Comparison of ENCODE assay signal across 1 cellular context in the genomic region with DNA sequence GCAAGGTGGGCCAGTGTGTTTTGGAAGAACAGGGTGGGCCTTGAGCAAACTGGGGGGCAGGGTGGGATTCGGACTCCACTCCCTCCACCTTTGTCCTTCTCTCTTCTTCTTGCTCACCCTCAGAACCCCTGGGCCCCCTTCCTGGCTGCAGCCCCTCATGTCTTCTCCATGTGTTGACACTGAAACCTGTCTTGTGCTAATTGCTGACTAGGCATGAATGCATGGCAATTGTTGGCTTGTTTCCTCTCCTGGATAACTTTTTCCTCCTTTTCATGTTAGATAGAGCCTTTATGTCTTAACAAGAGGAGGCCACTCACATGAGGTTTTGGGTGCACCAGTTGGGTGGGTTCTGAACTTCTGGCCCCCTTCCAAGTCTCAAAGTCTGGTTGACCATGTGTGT.
TF ChIP-seq lines count a peak whose summit lies in the region.

No MANE protein-coding gene starts in this region.

TF ChIP-seq in IMR-90, 13 proteins besides CTCF, POLR2A, EP300 and RAD21 (continued from another document):
- TF ChIP-seq, protein P1, sequence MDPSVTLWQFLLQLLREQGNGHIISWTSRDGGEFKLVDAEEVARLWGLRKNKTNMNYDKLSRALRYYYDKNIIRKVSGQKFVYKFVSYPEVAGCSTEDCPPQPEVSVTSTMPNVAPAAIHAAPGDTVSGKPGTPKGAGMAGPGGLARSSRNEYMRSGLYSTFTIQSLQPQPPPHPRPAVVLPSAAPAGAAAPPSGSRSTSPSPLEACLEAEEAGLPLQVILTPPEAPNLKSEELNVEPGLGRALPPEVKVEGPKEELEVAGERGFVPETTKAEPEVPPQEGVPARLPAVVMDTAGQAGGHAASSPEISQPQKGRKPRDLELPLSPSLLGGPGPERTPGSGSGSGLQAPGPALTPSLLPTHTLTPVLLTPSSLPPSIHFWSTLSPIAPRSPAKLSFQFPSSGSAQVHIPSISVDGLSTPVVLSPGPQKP (IDR thresholded peaks at IDR 0.05; ENCODE audit: borderline replicate concordance, low read depth, low read length): no peak
- no peak for TF ChIP-seq RFX5 (IDR thresholded peaks at IDR 0.05; ENCODE audit: low read depth, low read length)
